8 cellular contexts compared by ENCODE assay signal in genomic region chr17:74430385-74430705, GRCh38. TPM values are rescaled to one million over a fixed set of nuclear protein-coding genes. Genes with fewer than 3 reads are reported as not detected.
DNase-seq lines count a peak whose midpoint lies in the region; ATAC-seq and TF ChIP-seq lines count a peak whose summit lies in the region.

No MANE protein-coding gene starts in this region.

- peaks cover 16% of the 10 kb centered on the region for H3K27me3 ChIP-seq in CD8-positive, alpha-beta T cell (ENCODE audit: insufficient read depth, low read length)
- H3K27me3 ChIP-seq in PC-3 (ENCODE audit: low read length) (no peaks in the 10 kb centered on the region), parathyroid adenoma (ENCODE audit: control insufficient read depth, insufficient read depth, low read length) (no peaks in the 10 kb centered on the region)

- BruUV-seq in PC-3 (replicated peaks; lab: Mats Ljungman, UMichigan) = TSS peak; percentile 81

- peaks cover 11% of the 10 kb centered on the region for H3K4me1 ChIP-seq in CD8-positive, alpha-beta T cell (ENCODE audit: insufficient read depth, low read length)
- H3K4me1 ChIP-seq in PC-3 (ENCODE audit: insufficient read depth, low read length) (peaks cover 54% of the 10 kb centered on the region), parathyroid adenoma (peaks cover 34% of the 10 kb centered on the region)

- peaks cover 3% of the 10 kb centered on the region for H3F3A ChIP-seq in PC-3 (ENCODE audit: low read length, unreplicated experiment)

- intact Hi-C loops in CD8-positive, alpha-beta T cell (cut with DNase I, micrococcal nuclease) = no loop called here
- intact Hi-C loops in PC-3 (cut with micrococcal nuclease) = loop anchor here (1.0 to 5.0 kb wide), 4 partner anchors 13 to 218 kb away; partner anchors contain the start of gene TTYH2

- H3K9me3 ChIP-seq in CD8-positive, alpha-beta T cell (ENCODE audit: low read length) = no peaks in the 10 kb centered on the region
- H3K9me3 ChIP-seq in PC-3 (ENCODE audit: low read length) (no peaks in the 10 kb centered on the region), parathyroid adenoma (ENCODE audit: control insufficient read depth, low read length) (no peaks in the 10 kb centered on the region)

- no peak for TF ChIP-seq CTCF in CD8-positive, alpha-beta T cell (IDR thresholded peaks at IDR 0.05)
- TF ChIP-seq CTCF in PC-3 (conservative IDR thresholded peaks at IDR 0.05; ENCODE audit: low read depth, low read length) = no peak
- no peak for TF ChIP-seq CTCF in fibroblast of villous mesenchyme (IDR thresholded peaks at IDR 0.05; ENCODE audit: insufficient read depth, low read depth, low read length)
- no peak for TF ChIP-seq CTCF in parathyroid adenoma (IDR thresholded peaks at IDR 0.05)

- POLR2A ChIA-PET in CD8-positive, alpha-beta T cell (lab: Charles Lee) = no interaction called here
- POLR2A ChIA-PET in PC-3 (lab: Charles Lee; ENCODE audit: unreplicated experiment) = interaction anchor here (0.5 to 1.0 kb wide), 6 partner anchors 13 to 72 kb away, joined by 3 to 5 read pairs (median 4); no protein-coding TSS in a partner anchor

- H4K20me1 ChIP-seq in PC-3 (ENCODE audit: low read length) = peaks cover 20% of the 10 kb centered on the region

- no peak overlapping the region for H3K27ac ChIP-seq in CD8-positive, alpha-beta T cell (ENCODE audit: low read depth, low read length)
- H3K27ac ChIP-seq in PC-3 (ENCODE audit: low read length) (peak overlapping the region; percentile 99), parathyroid adenoma (peak overlapping the region; percentile 99)

- H3K9me2 ChIP-seq in PC-3 (replicated peaks; ENCODE audit: low read length) = no peaks in the 10 kb centered on the region

- no peak for ATAC-seq in CD8-positive, alpha-beta T cell
- no peak for ATAC-seq in PC-3
- ATAC-seq in GM21737 (IDR thresholded peaks at IDR 0.05; ENCODE audit: unreplicated experiment) = no peak

- H3K9me3 Mint-ChIP-seq in CD8-positive, alpha-beta T cell = no peaks in the 10 kb centered on the region

- peaks cover 48% of the 10 kb centered on the region for H3K27me3 Mint-ChIP-seq in CD8-positive, alpha-beta T cell (ENCODE audit: low read depth)

- H3K36me3 ChIP-seq in CD8-positive, alpha-beta T cell (ENCODE audit: insufficient read depth, low read length) = no peaks in the 10 kb centered on the region
- H3K36me3 ChIP-seq in PC-3 (ENCODE audit: low read depth, low read length) = 0 out of 2 replicates have a peak, but pooled peaks cover 3% of the 10 kb centered on the region
- no peaks in the 10 kb centered on the region for H3K36me3 ChIP-seq in parathyroid adenoma (ENCODE audit: control insufficient read depth, insufficient read depth, low read length)

- peak overlapping the region; percentile 39 for H3K4me3 Mint-ChIP-seq in CD8-positive, alpha-beta T cell

- CTCF ChIA-PET in CD8-positive, alpha-beta T cell (lab: Charles Lee) = interaction anchor here (1.3 kb wide), 1 partner anchor 14 kb away, joined by 4 read pairs; no protein-coding TSS in a partner anchor
- CTCF ChIA-PET in PC-3 (lab: Charles Lee) = interaction anchor here (0.7 kb wide), 1 partner anchor 51 kb away, joined by 3 read pairs; no protein-coding TSS in a partner anchor

- H3K36me3 Mint-ChIP-seq in CD8-positive, alpha-beta T cell = no peaks in the 10 kb centered on the region

- H2AFZ ChIP-seq in PC-3 (ENCODE audit: low read length) (peak overlapping the region; percentile 73), parathyroid adenoma (peak overlapping the region; percentile 89)

- DNase-seq in CD8-positive, alpha-beta T cell = no peak
- DNase-seq in PC-3 (no peak), fibroblast of villous mesenchyme (ENCODE audit: low read depth) (no peak), GM03348 (ENCODE audit: low spot score) (no peak), dermis blood vessel endothelial cell (no peak)
- no peak for DNase-seq in activated CD8-positive, alpha-beta memory T cell treated with anti-CD3 and anti-CD28 coated beads for 24 hours

- peak overlapping the region; percentile 96 for H3K4me2 ChIP-seq in PC-3 (ENCODE audit: low read length)
- H3K4me2 ChIP-seq in parathyroid adenoma (ENCODE audit: low read length) = peak overlapping the region; percentile 99

- H3K9ac ChIP-seq in PC-3 (ENCODE audit: low read length) (peak overlapping the region; percentile 97), parathyroid adenoma (peak overlapping the region; percentile 99)

- peaks cover 13% of the 10 kb centered on the region for H3K4me1 Mint-ChIP-seq in CD8-positive, alpha-beta T cell (ENCODE audit: low read depth)

- H3K4me3 ChIP-seq in CD8-positive, alpha-beta T cell (ENCODE audit: low read depth, low read length) = no peak overlapping the region
- H3K4me3 ChIP-seq in PC-3 (ENCODE audit: low read length) (peak overlapping the region; percentile 80), fibroblast of villous mesenchyme (ENCODE audit: low read depth, low read length) (peak overlapping the region; percentile 56), parathyroid adenoma (ENCODE audit: low read depth, low read length) (peak overlapping the region; percentile 94)

- no peak overlapping the region for H3K27ac Mint-ChIP-seq in CD8-positive, alpha-beta T cell

- H3K79me2 ChIP-seq in PC-3 (ENCODE audit: low read length) (peaks cover 35% of the 10 kb centered on the region), parathyroid adenoma (peaks cover 21% of the 10 kb centered on the region)

RNA-seq across cellular contexts. Expression of gene GPRC5C, which starts 1.5 kb away (rescaled TPM):
- under 1 TPM in 1 of 2 experiments, not detected in 1; 0.33 TPM for total RNA-seq in CD8-positive, alpha-beta T cell
- total RNA-seq in PC-3 (2014; rRNA removed) = 209 and 210 TPM in 2 replicates
- 0.43 and 1.3 TPM in 2 replicates for total RNA-seq in fibroblast of villous mesenchyme
- 1.8 and 2.0 TPM in 2 replicates for total RNA-seq in dermis blood vessel endothelial cell

RNA-seq across cellular contexts. Expression of gene CD300A, which starts 36.1 kb away (rescaled TPM):
- 1 to 10 TPM; 3.6 to 4.5 TPM for total RNA-seq in CD8-positive, alpha-beta T cell
- total RNA-seq in PC-3 (2014; rRNA removed) = not detected in 2 replicates
- total RNA-seq in fibroblast of villous mesenchyme = not detected in 2 replicates
- not detected in 2 replicates for total RNA-seq in dermis blood vessel endothelial cell

Comparison
In these comparisons a context has a peak if more than half of its experiments do, and no peak if none do; other contexts are left out.
1. RNA of gene GPRC5C, which starts 1.5 kb away (total RNA-seq): 209 to 210 TPM in PC-3; 1.8 to 2.0 TPM in dermis blood vessel endothelial cell, 0.43 to 1.3 TPM in fibroblast of villous mesenchyme and 0.33 TPM in CD8-positive, alpha-beta T cell; every median in the first group is over 10 times any median in the second.